In the genomic region with DNA sequence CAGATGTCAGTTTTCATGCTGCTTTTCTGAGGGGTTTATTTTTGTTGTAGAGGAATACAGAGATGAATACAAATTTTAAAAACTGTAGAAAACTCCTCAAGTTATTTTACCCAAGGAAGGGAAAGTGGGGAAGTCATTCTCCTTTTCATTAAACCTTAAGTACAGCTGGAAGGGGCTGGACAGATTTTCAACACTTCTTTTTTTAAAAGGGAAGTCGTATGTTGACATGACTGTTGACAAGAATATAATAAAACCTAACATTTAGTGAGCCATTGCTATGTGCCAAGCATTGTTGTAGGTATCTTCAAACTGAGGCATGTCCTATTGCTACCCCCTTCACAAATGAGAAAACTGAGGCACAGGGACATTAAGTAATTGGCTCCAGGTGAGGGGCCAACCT, we compare ENCODE assay signal across 14 cellular contexts.
DNase-seq lines count a peak whose midpoint lies in the region; ATAC-seq and TF ChIP-seq lines count a peak whose summit lies in the region.
"Had no signal": no experiment of that assay in that cellular context is flagged by ENCODE, and none has a peak within 500 bp of the region (broad histone marks: within the 10 kb centered on the region; RNA-seq: fewer than 3 reads in every experiment).

No MANE protein-coding gene starts in this region.

- WGBS in IMR-90 (ENCODE audit: extremely low coverage in 2 of 2, insufficient read length in 1 of 2), 2 experiments: no CpG with 5 or more reads among the region's 1 CpG

- no peak overlapping the region for H3K4me3 ChIP-seq in IMR-90 (ENCODE audit: insufficient read depth, low read depth, low read length)
- peak overlapping the region; percentile 14 for H3K4me3 ChIP-seq in adipocyte (ENCODE audit: low read length)
- H3K4me3 ChIP-seq in lower lobe of right lung: no peak overlapping the region
- H3K4me3 ChIP-seq in subcutaneous abdominal adipose tissue (ENCODE audit: low read depth in 1 of 5, low read length in 5 of 5): no peak overlapping the region
- H3K4me3 ChIP-seq: SJCRH30 had no signal

- CTCF ChIA-PET in IMR-90 (lab: Yijun Ruan, JAX): no interaction called here

- no peak overlapping the region for H2AFZ ChIP-seq in IMR-90 (replicated peaks; ENCODE audit: low read length, poor library complexity)

- H3K4ac ChIP-seq in IMR-90 (ENCODE audit: low read depth, low read length): no peak overlapping the region

- peak overlapping the region; percentile 87; the same call in 1 of the 3 replicates for H2BK15ac ChIP-seq in IMR-90 (ENCODE audit: low read depth, low read length)

- no peak for DNase-seq in IMR-90
- no peak for DNase-seq in adipocyte (ENCODE audit: low read depth)
- no peak for DNase-seq in lower lobe of right lung
- no peak for DNase-seq in T-helper 9 cell
- no peak for DNase-seq in nucleus accumbens (lab: John Stamatoyannopoulos, UW)
- no peak for DNase-seq in DMS53 treated with DMSO at 0.1 percent for 48 hours (lab: John Stamatoyannopoulos, UW; ENCODE audit: unreplicated experiment)
- DNase-seq: CD4-positive, alpha-beta memory T cell; DMS79; NCI-H1105 treated with DMSO at 0.1 percent for 48 hours; NCI-H1694 treated with DMSO at 0.1 percent for 48 hours; PC-3; SJCRH30 had no signal

- no peak overlapping the region for H2AK9ac ChIP-seq in IMR-90 (replicated peaks; ENCODE audit: low read depth, low read length, poor library complexity)

- no peak overlapping the region for H4K8ac ChIP-seq in IMR-90 (ENCODE audit: low read depth in 2 of 2, low read length in 2 of 2)

- no peak overlapping the region for H3K4me2 ChIP-seq in IMR-90 (ENCODE audit: low read depth, low read length)

- no TSS peak for BruUV-seq in IMR-90 (replicated peaks; lab: Mats Ljungman, UMichigan)

- peak overlapping the region; percentile 20; the same call in 1 of the 2 replicates for H2AK5ac ChIP-seq in IMR-90 (ENCODE audit: low read depth, low read length)

- H3K9me1 ChIP-seq in IMR-90 (ENCODE audit: insufficient read depth, low read length): 0 out of 2 replicates have a peak, but pooled peaks cover 2% of the 10 kb centered on the region

- H3K9ac ChIP-seq in IMR-90 (ENCODE audit: low read depth, low read length) (no peak overlapping the region), adipocyte (ENCODE audit: low read length) (peak overlapping the region; percentile 61), subcutaneous abdominal adipose tissue (ENCODE audit: low read length in 5 of 5) (no peak overlapping the region)

- TF ChIP-seq RAD21 in IMR-90 (IDR thresholded peaks at IDR 0.05; ENCODE audit: low read length): no peak

- H3K27me3 ChIP-seq in IMR-90 (ENCODE audit: control insufficient read depth, insufficient read depth, low read length) (no peaks in the 10 kb centered on the region), adipocyte (replicated peaks; ENCODE audit: control insufficient read depth, insufficient read depth, low read length) (no peaks in the 10 kb centered on the region), lower lobe of right lung (ENCODE audit: low read depth) (no peaks in the 10 kb centered on the region), subcutaneous abdominal adipose tissue (ENCODE audit: control insufficient read depth in 5 of 5, insufficient read depth in 4 of 5, low read length in 5 of 5) (no peaks in the 10 kb centered on the region)
- H3K27me3 ChIP-seq: SJCRH30 had no signal

- H3K23ac ChIP-seq in IMR-90 (ENCODE audit: low read depth, low read length): no peak overlapping the region

- H2BK5ac ChIP-seq in IMR-90 (ENCODE audit: low read depth, low read length, poor library complexity, severe bottlenecking): no peak overlapping the region

- ATAC-seq in IMR-90 (ENCODE audit: low read depth): no peak
- ATAC-seq in lower lobe of right lung: peak in 1 of 2 donors; percentile 62
- ATAC-seq in GM21786 (IDR thresholded peaks at IDR 0.05; ENCODE audit: unreplicated experiment): no peak
- ATAC-seq: PC-3 had no signal

- no peaks in the 10 kb centered on the region for H4K20me1 ChIP-seq in IMR-90 (ENCODE audit: insufficient read depth, low read length)

- POLR2A ChIA-PET in IMR-90 (lab: Charles Lee; ENCODE audit: unreplicated experiment): no interaction called here

- H3K4me1 ChIP-seq in IMR-90 (ENCODE audit: control insufficient read depth, insufficient read depth, low read length) (peaks cover 4% of the 10 kb centered on the region), adipocyte (ENCODE audit: control insufficient read depth, insufficient read depth, low read length) (peaks cover 62% of the 10 kb centered on the region), lower lobe of right lung (peaks cover 8% of the 10 kb centered on the region), subcutaneous abdominal adipose tissue (ENCODE audit: control insufficient read depth in 5 of 5, insufficient read depth in 5 of 5, low read length in 5 of 5) (peaks cover 0 to 27% (median 26%) of the 10 kb centered on the region in 5 donors)
- H3K4me1 ChIP-seq: SJCRH30 had no signal

- in situ Hi-C loops in IMR-90 (cut with MboI; ENCODE audit: low sequenced_read_pairs): no loop called here

- H3K14ac ChIP-seq in IMR-90 (replicated peaks; ENCODE audit: low read depth, low read length): no peak overlapping the region

- H2BK20ac ChIP-seq in IMR-90 (ENCODE audit: low read depth, low read length): peak overlapping the region; percentile 28; the same call in 1 of the 2 replicates

- no peak overlapping the region for H3K56ac ChIP-seq in IMR-90 (ENCODE audit: extremely low read depth, insufficient read depth, low read length)

- no peaks in the 10 kb centered on the region for H3K79me1 ChIP-seq in IMR-90 (ENCODE audit: low read depth in 1 of 2, low read length in 2 of 2)

- H4K5ac ChIP-seq in IMR-90 (ENCODE audit: low read depth, low read length): peak overlapping the region; percentile 63; the same call in 1 of the 2 replicates

- H3K27ac ChIP-seq in IMR-90 (ENCODE audit: insufficient read depth, low read length): no peak overlapping the region
- H3K27ac ChIP-seq in lower lobe of right lung: peak overlapping the region; percentile 42
- peak overlapping the region; percentile 66 for H3K27ac ChIP-seq in subcutaneous abdominal adipose tissue (ENCODE audit: low read depth, low read length)
- H3K27ac ChIP-seq: SJCRH30 had no signal

- TF ChIP-seq CTCF in IMR-90 (conservative IDR thresholded peaks at IDR 0.05; ENCODE audit: low read depth, low read length): no peak
- TF ChIP-seq CTCF in lower lobe of right lung (IDR thresholded peaks at IDR 0.05): no peak

- TF ChIP-seq POLR2A in IMR-90 (IDR thresholded peaks at IDR 0.05; ENCODE audit: low read depth, low read length): no peak

- dilution Hi-C loops in IMR-90 (cut with HindIII; ENCODE audit: low sequenced_read_pairs, unreplicated experiment): no loop called here

- H3K18ac ChIP-seq in IMR-90 (ENCODE audit: low read depth, low read length): peak overlapping the region; percentile 57

- H4K91ac ChIP-seq in IMR-90 (ENCODE audit: insufficient read depth, low read depth, low read length): no peak overlapping the region

- intact Hi-C loops in IMR-90 (cut with micrococcal nuclease) (no loop called here), lower lobe of right lung (cut with DNase I) (no loop called here)

- H2BK120ac ChIP-seq in IMR-90 (ENCODE audit: low read depth, low read length): peak overlapping the region; percentile 21; the same call in 1 of the 2 replicates

- H3K36me3 ChIP-seq in IMR-90 (ENCODE audit: control insufficient read depth, insufficient read depth, low read length) (no peaks in the 10 kb centered on the region), adipocyte (ENCODE audit: control insufficient read depth, insufficient read depth, low read length, severe bottlenecking) (no peaks in the 10 kb centered on the region), lower lobe of right lung (no peaks in the 10 kb centered on the region), subcutaneous abdominal adipose tissue (ENCODE audit: control insufficient read depth in 5 of 5, insufficient read depth in 5 of 5, low read length in 5 of 5) (no peaks in the 10 kb centered on the region)
- H3K36me3 ChIP-seq: SJCRH30 had no signal

- H3K9me3 ChIP-seq in IMR-90 (ENCODE audit: control insufficient read depth, insufficient read depth, low read length) (no peaks in the 10 kb centered on the region), adipocyte (ENCODE audit: control insufficient read depth, low read length) (no peaks in the 10 kb centered on the region), lower lobe of right lung (no peaks in the 10 kb centered on the region), subcutaneous abdominal adipose tissue (ENCODE audit: control insufficient read depth in 5 of 5, low read length in 5 of 5) (no peaks in the 10 kb centered on the region)
- H3K9me3 ChIP-seq: SJCRH30 had no signal

TF ChIP-seq in IMR-90, 13 proteins besides CTCF, POLR2A, EP300 and RAD21:
- TF ChIP-seq BHLHE40 (IDR thresholded peaks at IDR 0.05; ENCODE audit: low read depth, low read length) (no peak), CHD1 (IDR thresholded peaks at IDR 0.05; ENCODE audit: low read depth, low read length) (no peak), RCOR1 (IDR thresholded peaks at IDR 0.05; ENCODE audit: insufficient replicate concordance, low read length) (no peak), NFE2L2 (IDR thresholded peaks at IDR 0.05; ENCODE audit: low read depth, low read length) (no peak), MXI1 (IDR thresholded peaks at IDR 0.05; ENCODE audit: borderline replicate concordance, low read depth, low read length) (no peak), SMC3 (IDR thresholded peaks at IDR 0.05; ENCODE audit: low read depth, low read length) (no peak)
- TF ChIP-seq, protein P1, sequence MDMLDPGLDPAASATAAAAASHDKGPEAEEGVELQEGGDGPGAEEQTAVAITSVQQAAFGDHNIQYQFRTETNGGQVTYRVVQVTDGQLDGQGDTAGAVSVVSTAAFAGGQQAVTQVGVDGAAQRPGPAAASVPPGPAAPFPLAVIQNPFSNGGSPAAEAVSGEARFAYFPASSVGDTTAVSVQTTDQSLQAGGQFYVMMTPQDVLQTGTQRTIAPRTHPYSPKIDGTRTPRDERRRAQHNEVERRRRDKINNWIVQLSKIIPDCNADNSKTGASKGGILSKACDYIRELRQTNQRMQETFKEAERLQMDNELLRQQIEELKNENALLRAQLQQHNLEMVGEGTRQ (IDR thresholded peaks at IDR 0.05; ENCODE audit: low read depth, low read length): no peak
